13 cellular contexts compared by ENCODE assay signal in genomic region chr5:31757813-31758212, GRCh38.
"Had no signal": no experiment of that assay in that cellular context is flagged by ENCODE, and none has a peak within 500 bp of the region (broad histone marks: within the 10 kb centered on the region; RNA-seq: fewer than 3 reads in every experiment).

No MANE protein-coding gene starts in this region.

- H3K4me1 ChIP-seq: left lung, parathyroid adenoma, SJCRH30, testis had no signal

- H3K9me3 Mint-ChIP-seq: activated CD8-positive, alpha-beta T cell treated with anti-CD3 and anti-CD28 coated beads for 36 hours had no signal

- H3K27me3 Mint-ChIP-seq: activated CD8-positive, alpha-beta T cell treated with anti-CD3 and anti-CD28 coated beads for 36 hours had no signal

- H3K27ac ChIP-seq: coronary artery, left lung, parathyroid adenoma, SJCRH30, testis had no signal

- DNase-seq: activated CD4-positive, alpha-beta T cell treated with anti-CD3 and anti-CD28 coated beads for 4 hours; activated CD8-positive, alpha-beta memory T cell treated with anti-CD3 and anti-CD28 coated beads, Interleukin-2, amount 50 U/mL, for 4 hours; activated CD8-positive, alpha-beta T cell treated with anti-CD3 and anti-CD28 coated beads for 36 hours; activated naive CD4-positive, alpha-beta T cell; effector CD8-positive, alpha-beta T cell; left lung; mesenchymal stem cell; SJCRH30; stimulated activated naive CD8-positive, alpha-beta T cell treated with anti-CD3 and anti-CD28 coated beads, Interleukin-15, Interleukin-2, amounts not matched to agents 100 U/mL and 50 U/mL, for 24 hours; T-cell; testis had no signal

- ATAC-seq: activated CD8-positive, alpha-beta T cell treated with anti-CD3 and anti-CD28 coated beads for 36 hours; left lung; stimulated activated naive CD8-positive, alpha-beta T cell treated with anti-CD3 and anti-CD28 coated beads, Interleukin-15, Interleukin-2, amounts not matched to agents 100 U/mL and 50 U/mL, for 24 hours; T-cell had no signal

- H3K36me3 Mint-ChIP-seq: T-cell had no signal

- H3K36me3 ChIP-seq: left lung, SJCRH30 had no signal

- H3K4me3 ChIP-seq: coronary artery, left lung, SJCRH30, testis had no signal

- H3K27me3 ChIP-seq: left lung, testis had no signal

- H3K4me3 Mint-ChIP-seq: activated CD8-positive, alpha-beta T cell treated with anti-CD3 and anti-CD28 coated beads for 36 hours; T-cell had no signal

- H3K9me3 ChIP-seq: left lung, SJCRH30, testis had no signal

- H3K27ac Mint-ChIP-seq: activated CD8-positive, alpha-beta T cell treated with anti-CD3 and anti-CD28 coated beads for 36 hours; T-cell had no signal
